8 cellular contexts compared by ENCODE assay signal in genomic region chr7:101245147-101245668, GRCh38. TPM values are rescaled to one million over a fixed set of nuclear protein-coding genes. Genes with fewer than 3 reads are reported as not detected.
A peak's percentile ranks its signal among the peaks of the same experiment; 100 is the strongest.
DNase-seq lines count a peak whose midpoint lies in the region; ATAC-seq, FAIRE-seq and TF ChIP-seq lines count a peak whose summit lies in the region.

No MANE protein-coding gene starts in this region.

- H3K36me3 ChIP-seq in GM06990 (ENCODE audit: control insufficient read depth, insufficient read depth, low read length) (peaks cover 13% of the 10 kb centered on the region), OCI-LY3 (replicated peaks; ENCODE audit: low read depth, low read length) (peaks cover 17% of the 10 kb centered on the region), pancreas (no peaks in the 10 kb centered on the region)

- peak overlapping the region; percentile 54; the same call in 1 of the 2 replicates for H3K27ac ChIP-seq in OCI-LY3 (ENCODE audit: low read length)
- peak overlapping the region; percentile 69 to 98 (median 90) for H3K27ac ChIP-seq in pancreas

- peaks cover 77% of the 10 kb centered on the region for H3K79me2 ChIP-seq in OCI-LY3 (ENCODE audit: low read length)

- TF ChIP-seq CTCF in GM06990 (IDR thresholded peaks at IDR 0.05; ENCODE audit: insufficient read depth, low read length, poor library complexity, severe bottlenecking), result no peak
- TF ChIP-seq CTCF in OCI-LY3 (IDR thresholded peaks at IDR 0.05; ENCODE audit: low read depth, low read length), result no peak
- no peak for TF ChIP-seq CTCF in endothelial cell (IDR thresholded peaks at IDR 0.05; ENCODE audit: unreplicated experiment)
- no peak for TF ChIP-seq CTCF in pancreas (IDR thresholded peaks at IDR 0.05)

- H3K27me3 ChIP-seq in GM06990 (replicated peaks; ENCODE audit: control insufficient read depth, insufficient read depth, low read length), result no peaks in the 10 kb centered on the region
- no peaks in the 10 kb centered on the region for H3K27me3 ChIP-seq in OCI-LY3 (ENCODE audit: low read depth, low read length)
- H3K27me3 ChIP-seq in pancreas, result no peaks in the 10 kb centered on the region

- peaks cover 16% of the 10 kb centered on the region for H3K36me3 Mint-ChIP-seq in endothelial cell (ENCODE audit: low read depth, unreplicated experiment)

- H3K4me3 ChIP-seq in GM06990 (replicated peaks; ENCODE audit: low read depth, low read length), result peak overlapping the region; percentile 78
- peak overlapping the region; percentile 96 for H3K4me3 ChIP-seq in OCI-LY3 (ENCODE audit: low read length)
- H3K4me3 ChIP-seq in pancreas, result peak overlapping the region; percentile 75 to 94 (median 79)

- WGBS in pancreas, 2 donors, result 23 to 26% methylated on average over 31 to 32 of the region's 32 CpGs

- peak overlapping the region; percentile 98 for H3K4me3 Mint-ChIP-seq in endothelial cell (ENCODE audit: unreplicated experiment)

- H3K9me3 ChIP-seq in OCI-LY3 (ENCODE audit: insufficient read depth, low read length) (no peaks in the 10 kb centered on the region), pancreas (no peaks in the 10 kb centered on the region)

- H4K20me1 ChIP-seq in OCI-LY3 (ENCODE audit: insufficient read depth, low read length), result 0 out of 2 replicates have a peak, but pooled peaks cover 2% of the 10 kb centered on the region

- peak overlapping the region; percentile 89; the same call in 1 of the 2 replicates for H3K9ac ChIP-seq in OCI-LY3 (ENCODE audit: low read length)

- H3K27me3 Mint-ChIP-seq in endothelial cell (ENCODE audit: unreplicated experiment), result peaks cover 2% of the 10 kb centered on the region

- H3K4me2 ChIP-seq in OCI-LY3 (ENCODE audit: low read length), result peak overlapping the region; percentile 89

- peaks cover 16% of the 10 kb centered on the region for H3K4me1 ChIP-seq in OCI-LY3 (ENCODE audit: low read length)
- H3K4me1 ChIP-seq in pancreas, result peaks cover 0 to 16% (median 9%) of the 10 kb centered on the region in 3 donors

- FAIRE-seq in pancreas (lab: Jason Lieb, UNC), result no peak
- FAIRE-seq in HTR-8/SVneo (lab: Jason Lieb, UNC), result no peak

- H3K27ac Mint-ChIP-seq in endothelial cell (ENCODE audit: unreplicated experiment), result peak overlapping the region; percentile 97

- H2AFZ ChIP-seq in OCI-LY3 (ENCODE audit: low read depth, low read length), result no peak overlapping the region; the same call in 1 of the 2 replicates

- peaks cover 8% of the 10 kb centered on the region for H3K4me1 Mint-ChIP-seq in endothelial cell (ENCODE audit: unreplicated experiment)

- no peak for ATAC-seq in pancreas
- no peak for ATAC-seq in GM19452 (IDR thresholded peaks at IDR 0.05; ENCODE audit: unreplicated experiment)

- no peak for DNase-seq in GM06990 (ENCODE audit: extremely low read depth, insufficient read length)
- DNase-seq in endothelial cell (ENCODE audit: low spot score), result no peak
- peak in 1 of 6 donors; percentile 45 for DNase-seq in pancreas
- DNase-seq in activated gamma-delta T cell treated with Interleukin-2 at 50 U/mL for 16 hours, result no peak
- no peak for DNase-seq in HCEC 1CT
- DNase-seq in HTR-8/SVneo (ENCODE audit: insufficient read length, low spot score), result no peak

- no peaks in the 10 kb centered on the region for H3K9me3 Mint-ChIP-seq in endothelial cell (ENCODE audit: unreplicated experiment)

- intact Hi-C loops in pancreas (cut with DNase I), result no loop called here

RNA-seq across cellular contexts. Expression of gene FIS1, which starts 0.3 kb away (rescaled TPM):
- total RNA-seq in endothelial cell (ENCODE audit: unreplicated experiment), result 150 TPM
- total RNA-seq in pancreas, result 100 to 1,000 TPM in 2 of 6 donors, 10 to 100 TPM in 4; 75.4 to 106 (median 86.2) TPM
- 100 to 1,000 TPM in 1 of 2 donors, 10 to 100 TPM in 1; 96.4 to 144 TPM for polyA plus RNA-seq in pancreas

RNA-seq across cellular contexts. Expression of gene CLDN15, which starts 7.6 kb away (rescaled TPM):
- 10.5 TPM for total RNA-seq in endothelial cell (ENCODE audit: unreplicated experiment)
- 1 to 10 TPM; 2.2 to 8.5 (median 2.7) TPM for total RNA-seq in pancreas
- 10 to 100 TPM; 12.8 to 15.2 TPM for polyA plus RNA-seq in pancreas

RNA-seq across cellular contexts. Expression of gene ZNHIT1, which starts 27.2 kb away (rescaled TPM):
- total RNA-seq in endothelial cell (ENCODE audit: unreplicated experiment) (71.5 TPM), pancreas (10 to 100 TPM; 25.7 to 38.2 (median 32.4) TPM)
- 10 to 100 TPM; 84.3 to 92.3 TPM for polyA plus RNA-seq in pancreas

RNA-seq across cellular contexts. Expression of gene PLOD3, which starts 27.8 kb away (rescaled TPM):
- total RNA-seq in endothelial cell (ENCODE audit: unreplicated experiment) (73.0 TPM), pancreas (10 to 100 TPM; 27.2 to 54.5 (median 36.8) TPM)
- 10 to 100 TPM; 38.8 to 55.7 TPM for polyA plus RNA-seq in pancreas

RNA-seq across cellular contexts. Expression of gene MOGAT3, which starts 44.4 kb away (rescaled TPM):
- total RNA-seq in endothelial cell (ENCODE audit: unreplicated experiment), result not detected
- total RNA-seq in pancreas, result not detected
- polyA plus RNA-seq in pancreas, result not detected
